Comparison of ENCODE assay signal across 16 cellular contexts in genomic region chr1:156654700-156655099, GRCh38. TPM values are rescaled to one million over a fixed set of nuclear protein-coding genes. Genes with fewer than 3 reads are reported as not detected.
A peak's percentile ranks its signal among the peaks of the same experiment; 100 is the strongest.
DNase-seq lines count a peak whose midpoint lies in the region; ATAC-seq and TF ChIP-seq lines count a peak whose summit lies in the region.
"Had no signal": no experiment of that assay in that cellular context is flagged by ENCODE, and none has a peak within 500 bp of the region (broad histone marks: within the 10 kb centered on the region; RNA-seq: fewer than 3 reads in every experiment).

No MANE protein-coding gene starts in this region.

- H3K27ac ChIP-seq in WERI-Rb-1 (peak overlapping the region; percentile 83), osteoblast (ENCODE audit: low read depth, low read length) (no peak overlapping the region)

- H3K4me3 ChIP-seq in MG63: no peak overlapping the region
- H3K4me3 ChIP-seq in WERI-Rb-1 (ENCODE audit: low read depth, low read length): no peak overlapping the region
- H3K4me3 ChIP-seq in osteoblast (ENCODE audit: insufficient read depth, low read length): no peak overlapping the region

- no peak overlapping the region for H3K4me2 ChIP-seq in osteoblast (ENCODE audit: insufficient read depth, low read length)

- H3K27me3 ChIP-seq in MG63 (peaks cover 7% of the 10 kb centered on the region; the same call in 1 of the 2 replicates), WERI-Rb-1 (ENCODE audit: insufficient read depth, low read depth, severe bottlenecking) (no peaks in the 10 kb centered on the region), osteoblast (ENCODE audit: insufficient read depth, low read length) (peaks cover 43% of the 10 kb centered on the region)

- H3K4me1 Mint-ChIP-seq in activated naive CD8-positive, alpha-beta T cell treated with anti-CD3 and anti-CD28 coated beads for 36 hours: peaks cover 21% of the 10 kb centered on the region

- TF ChIP-seq CTCF in WERI-Rb-1 (IDR thresholded peaks at IDR 0.05; ENCODE audit: low read depth, low read length): no peak
- no peak for TF ChIP-seq CTCF in osteoblast (IDR thresholded peaks at IDR 0.05; ENCODE audit: extremely low read depth, low read depth, low read length)

- H3K4me3 Mint-ChIP-seq in activated naive CD8-positive, alpha-beta T cell treated with anti-CD3 and anti-CD28 coated beads for 36 hours: no peak overlapping the region

- H3K27ac Mint-ChIP-seq in activated naive CD8-positive, alpha-beta T cell treated with anti-CD3 and anti-CD28 coated beads for 36 hours: no peak overlapping the region

- H3K36me3 Mint-ChIP-seq in activated naive CD8-positive, alpha-beta T cell treated with anti-CD3 and anti-CD28 coated beads for 36 hours: no peaks in the 10 kb centered on the region

- H3K36me3 ChIP-seq in MG63: no peaks in the 10 kb centered on the region
- no peaks in the 10 kb centered on the region for H3K36me3 ChIP-seq in WERI-Rb-1
- no peaks in the 10 kb centered on the region for H3K36me3 ChIP-seq in osteoblast (ENCODE audit: insufficient read depth, low read length)

- no peaks in the 10 kb centered on the region for H3K9me3 Mint-ChIP-seq in activated naive CD8-positive, alpha-beta T cell treated with anti-CD3 and anti-CD28 coated beads for 36 hours

- H3K4me1 ChIP-seq in osteoblast (ENCODE audit: insufficient read depth, low read length): peaks cover 10% of the 10 kb centered on the region

- peaks cover 81% of the 10 kb centered on the region for H3K27me3 Mint-ChIP-seq in activated naive CD8-positive, alpha-beta T cell treated with anti-CD3 and anti-CD28 coated beads for 36 hours

- no peak overlapping the region for H2AFZ ChIP-seq in osteoblast (ENCODE audit: low read length)

- no peak for ATAC-seq in HG02973 (IDR thresholded peaks at IDR 0.05; ENCODE audit: unreplicated experiment)

- DNase-seq in EL (peak; percentile 54), MG63 (peak; percentile 49), WERI-Rb-1 (no peak), osteoblast (ENCODE audit: insufficient read length, low spot score, missing footprints) (peak; percentile 91), hypothalamus (lab: John Stamatoyannopoulos, UW) (no peak)
- DNase-seq in activated naive CD8-positive, alpha-beta T cell treated with anti-CD3 and anti-CD28 coated beads for 36 hours: no peak
- DNase-seq: DMS79, IMR-90, Kasumi-1, NCI-H1105 treated with DMSO at 0.1 percent for 48 hours, NCI-H1930, NCI-H510A treated with DMSO at 0.1 percent for 48 hours, SW 1271 had no signal

- H3K79me2 ChIP-seq in osteoblast (ENCODE audit: insufficient read depth, low read length): no peaks in the 10 kb centered on the region

- H3K9me3 ChIP-seq in MG63: no peaks in the 10 kb centered on the region
- H3K9me3 ChIP-seq in WERI-Rb-1 (ENCODE audit: severe bottlenecking): no peaks in the 10 kb centered on the region
- H3K9me3 ChIP-seq in osteoblast (ENCODE audit: low read depth, low read length): no peaks in the 10 kb centered on the region

- peaks cover 5% of the 10 kb centered on the region for H4K20me1 ChIP-seq in osteoblast (ENCODE audit: insufficient read depth, low read length)

RNA-seq across cellular contexts. Expression of gene BCAN, which starts 12.8 kb away (rescaled TPM):
- total RNA-seq in MG63 (2014; rRNA removed; shearing (Covaris generic); ENCODE audit: low replicate concordance): not detected in 2 replicates
- total RNA-seq in osteoblast: not detected in 2 replicates
- not detected for total RNA-seq in activated naive CD8-positive, alpha-beta T cell treated with anti-CD3 and anti-CD28 coated beads for 36 hours
- total RNA-seq: HT-29, IMR-90 had no signal

RNA-seq across cellular contexts. Expression of gene NES, which starts 22.5 kb away (rescaled TPM):
- 0.03 TPM in 1 of 2 replicates, not detected in the other for total RNA-seq in MG63 (2014; rRNA removed; shearing (Covaris generic); ENCODE audit: low replicate concordance)
- total RNA-seq in osteoblast: 0.36 and 1.5 TPM in 2 replicates
- under 1 TPM in 1 of 2 experiments, not detected in 1; 0.04 TPM for total RNA-seq in activated naive CD8-positive, alpha-beta T cell treated with anti-CD3 and anti-CD28 coated beads for 36 hours

RNA-seq across cellular contexts. Expression of gene HAPLN2, which starts 35.5 kb away (rescaled TPM):
- total RNA-seq in MG63 (2014; rRNA removed; shearing (Covaris generic); ENCODE audit: low replicate concordance): not detected in 2 replicates
- not detected in 2 replicates for total RNA-seq in osteoblast
- not detected for total RNA-seq in activated naive CD8-positive, alpha-beta T cell treated with anti-CD3 and anti-CD28 coated beads for 36 hours
- total RNA-seq: IMR-90, SK-MEL-5 had no signal

RNA-seq across cellular contexts. Expression of gene CRABP2, which starts 50.7 kb away (rescaled TPM):
- total RNA-seq in MG63 (2014; rRNA removed; shearing (Covaris generic); ENCODE audit: low replicate concordance): 57.8 and 62.8 TPM in 2 replicates
- total RNA-seq in osteoblast: 9.1 and 16.6 TPM in 2 replicates
- total RNA-seq in activated naive CD8-positive, alpha-beta T cell treated with anti-CD3 and anti-CD28 coated beads for 36 hours: 1 to 10 TPM; 1.2 to 1.6 TPM

RNA-seq across cellular contexts. Expression of gene GPATCH4, which starts 53.4 kb away (rescaled TPM):
- 10.0 and 48.6 TPM in 2 replicates for total RNA-seq in MG63 (2014; rRNA removed; shearing (Covaris generic); ENCODE audit: low replicate concordance)
- total RNA-seq in osteoblast: 8.0 and 11.2 TPM in 2 replicates
- 100 to 1,000 TPM; 103 TPM for total RNA-seq in activated naive CD8-positive, alpha-beta T cell treated with anti-CD3 and anti-CD28 coated beads for 36 hours

Comparison
In these comparisons a context has a peak if more than half of its experiments do, and no peak if none do; other contexts are left out.
1. DNase-seq: peak in EL (single experiment), MG63 (single experiment) and osteoblast (single experiment); none in WERI-Rb-1 (single experiment), hypothalamus (0 of 51) and activated naive CD8-positive, alpha-beta T cell treated with anti-CD3 and anti-CD28 coated beads for 36 hours (single experiment).